8 cellular contexts compared by ENCODE assay signal in genomic region chr1:12617901-12618660, GRCh38. TPM values are rescaled to one million over a fixed set of nuclear protein-coding genes. Genes with fewer than 3 reads are reported as not detected.
DNase-seq lines count a peak whose midpoint lies in the region; ATAC-seq and TF ChIP-seq lines count a peak whose summit lies in the region.

Gene DHRS3, minus strand, starts transcription at chr1:12618210. Its CDS starts 862 bp downstream, at chr1:12617348.

- H3K27me3 Mint-ChIP-seq in naive B cell: peaks cover 9 to 61% (median 43%) of the 10 kb centered on the region in 3 donors

- H3K4me1 ChIP-seq in PC-9 (replicated peaks; ENCODE audit: insufficient read depth): peaks cover 26% of the 10 kb centered on the region
- peaks cover 17% of the 10 kb centered on the region for H3K4me1 ChIP-seq in fibroblast of lung (ENCODE audit: control insufficient read depth, extremely low read depth, insufficient read depth, low read length)
- peaks cover 51 to 86% (median 78%) of the 10 kb centered on the region in 4 donors for H3K4me1 ChIP-seq in stomach

- ATAC-seq in HG03432 (IDR thresholded peaks at IDR 0.05; ENCODE audit: unreplicated experiment) (peak; percentile 50), naive B cell (ENCODE audit: low read depth in 2 of 2) (peak; percentile 27 to 41), GM21723 (IDR thresholded peaks at IDR 0.05; ENCODE audit: unreplicated experiment) (no peak)

- no peaks in the 10 kb centered on the region for H3K9me2 ChIP-seq in PC-9 (ENCODE audit: insufficient read depth)

- H3K4me3 Mint-ChIP-seq in naive B cell: peak within 1 kb of the TSS; percentile 87 to 96 (median 94)

- H3K9me3 Mint-ChIP-seq in naive B cell: no peaks in the 10 kb centered on the region

- no TSS peak for BruUV-seq in PC-9 (replicated peaks; lab: Mats Ljungman, UMichigan)

- POLR2A ChIA-PET in PC-9 (lab: Charles Lee; ENCODE audit: unreplicated experiment): interaction anchor here (0.6 to 1.1 kb wide), 15 partner anchors 21 to 306 kb away, joined by 3 to 35 read pairs (median 10); no protein-coding TSS in a partner anchor

- peak in 2 of 4 donors; percentile 22 to 38 for TF ChIP-seq POLR2A in stomach (IDR thresholded peaks at IDR 0.05)

- WGBS in stomach, 5 donors: 0 to 1% (median 1%) methylated on average over 46 to 69 of the region's 69 CpGs

- H3K4me3 ChIP-seq in PC-9 (peak within 1 kb of the TSS; percentile 91), fibroblast of lung (replicated peaks in 1 of 4; ENCODE audit: control extremely low read depth in 1 of 4, insufficient read depth in 1 of 4, low read depth in 3 of 4, low read length in 4 of 4) (peak within 1 kb of the TSS; percentile 59 to 83 (median 71)), stomach (peak within 1 kb of the TSS; percentile 73 to 84 (median 77))

- TF ChIP-seq CTCF in PC-9 (conservative IDR thresholded peaks at IDR 0.05) (no peak), fibroblast of lung (conservative IDR thresholded peaks at IDR 0.05 in 1 of 2, IDR thresholded peaks at IDR 0.05 in 1 of 2; ENCODE audit: low read depth in 1 of 2, low read length in 2 of 2) (no peak), stomach (IDR thresholded peaks at IDR 0.05) (no peak)

- TF ChIP-seq EP300 in stomach (IDR thresholded peaks at IDR 0.05): no peak

- peaks cover 35 to 47% (median 45%) of the 10 kb centered on the region in 3 donors for H3K4me1 Mint-ChIP-seq in naive B cell

- H3K27ac ChIP-seq in PC-9 (peak within 1 kb of the TSS; percentile 90), fibroblast of lung (ENCODE audit: insufficient read depth, low read length) (peak within 1 kb of the TSS; percentile 75), stomach (peak within 1 kb of the TSS; percentile 95 to 98 (median 97))

- H2AFZ ChIP-seq in PC-9: peak within 1 kb of the TSS; percentile 73
- peak within 1 kb of the TSS; percentile 48 for H2AFZ ChIP-seq in fibroblast of lung (ENCODE audit: low read length)

- H4K20me1 ChIP-seq in PC-9 (ENCODE audit: insufficient read depth) (peaks cover 18% of the 10 kb centered on the region; the same call in 1 of the 2 replicates), fibroblast of lung (ENCODE audit: control insufficient read depth, extremely low read depth, insufficient read depth, low read length) (no peaks in the 10 kb centered on the region)

- CTCF ChIA-PET in PC-9 (lab: Charles Lee): interaction anchor here (0.8 to 1.3 kb wide), 3 partner anchors 17 to 142 kb away, joined by 3 to 7 read pairs (median 3); no protein-coding TSS in a partner anchor

- peak within 1 kb of the TSS in 3 of 6 donors; percentile 14 to 72 (median 52) for H3K27ac Mint-ChIP-seq in naive B cell

- peak within 1 kb of the TSS; percentile 69 for H3K9ac ChIP-seq in fibroblast of lung (ENCODE audit: insufficient read depth, low read length)

- peak within 1 kb of the TSS; percentile 97 for H3K4me2 ChIP-seq in PC-9
- H3K4me2 ChIP-seq in fibroblast of lung (ENCODE audit: extremely low read depth, insufficient read depth, low read length): peak within 1 kb of the TSS; percentile 84

- H3K27me3 ChIP-seq in PC-9 (ENCODE audit: insufficient read depth, low read depth) (no peaks in the 10 kb centered on the region), fibroblast of lung (ENCODE audit: control insufficient read depth, insufficient read depth, low read length) (no peaks in the 10 kb centered on the region), stomach (peaks cover 0 to 7% (median 0%) of the 10 kb centered on the region in 3 donors)

- H3K9me3 ChIP-seq in PC-9 (ENCODE audit: insufficient read depth, low read depth): no peaks in the 10 kb centered on the region
- no peaks in the 10 kb centered on the region for H3K9me3 ChIP-seq in fibroblast of lung (ENCODE audit: control insufficient read depth, insufficient read depth, low read depth, low read length)
- H3K9me3 ChIP-seq in stomach: no peaks in the 10 kb centered on the region

- no peaks in the 10 kb centered on the region for H3K36me3 Mint-ChIP-seq in naive B cell

- DNase-seq in COR-L47 (lab: John Stamatoyannopoulos, UW): peak; percentile 53
- DNase-seq in PC-9: peak; percentile 65 to 88
- peak; percentile 47 for DNase-seq in activated T-helper 9 cell treated with anti-CD3 and anti-CD28 coated beads, Interleukin-2, amount 50 U/mL, for 16 hours (ENCODE audit: low read depth)
- peak; percentile 77 to 86 for DNase-seq in fibroblast of lung (ENCODE audit: low read depth in 2 of 2)
- peak; percentile 16 for DNase-seq in naive B cell
- peak; percentile 84 for DNase-seq in stomach

- H3F3A ChIP-seq in PC-9 (ENCODE audit: insufficient read depth, low read depth): peaks cover 24% of the 10 kb centered on the region; the same call in 1 of the 2 replicates

- H3K36me3 ChIP-seq in PC-9 (ENCODE audit: low read depth) (peaks cover 18% of the 10 kb centered on the region; the same call in 1 of the 2 replicates), fibroblast of lung (ENCODE audit: control insufficient read depth, insufficient read depth, low read length) (no peaks in the 10 kb centered on the region), stomach (peaks cover 0 to 3% (median under 1%) of the 10 kb centered on the region in 4 donors)

- intact Hi-C loops in PC-9 (cut with micrococcal nuclease; ENCODE audit: unreplicated experiment) (loop anchor here (1.0 to 10.0 kb wide), 3 partner anchors 22 to 483 kb away; no protein-coding TSS in a partner anchor), stomach (cut with DNase I; ENCODE audit: low total_unique reads) (no loop called here)

- H3K79me2 ChIP-seq in PC-9 (ENCODE audit: low read depth) (peaks cover 67% of the 10 kb centered on the region), fibroblast of lung (ENCODE audit: control insufficient read depth, insufficient read depth, low read length) (no peaks in the 10 kb centered on the region)

RNA-seq across cellular contexts. Expression of gene DHRS3, which starts in this region (rescaled TPM):
- total RNA-seq in PC-9 (2021) (144 and 154 TPM in 2 replicates), fibroblast of lung (36.8 and 68.1 TPM in 2 replicates), stomach (100 to 1,000 TPM in 1 of 5 donors, 10 to 100 TPM in 4; 15.1 to 103 (median 54.2) TPM)
- polyA plus RNA-seq in fibroblast of lung (8.4 and 14.1 TPM in 2 replicates), naive B cell (ENCODE audit: low read depth in 6 of 6) (1 to 10 TPM in 2 of 6 donors, under 1 TPM in 3, not detected in 1; 0.21 to 1.9 (median 0.47) TPM), stomach (100 to 1,000 TPM in 1 of 3 donors, 10 to 100 TPM in 2; 50.2 to 102 (median 62.2) TPM)
- 10.3 and 18.9 TPM in 2 replicates for polyA plus RNA-seq in fibroblast of lung (2012)
- polyA minus RNA-seq in fibroblast of lung (ENCODE audit: low replicate concordance): 36.6 and 44.0 TPM in 2 replicates

Comparison
In these comparisons a context has a peak if more than half of its experiments do, and no peak if none do; other contexts are left out.
1. DNase-seq: peak in every context shown above with its lines; median percentile 84 in stomach; 82 in fibroblast of lung; 76 in PC-9; 53 in COR-L47; 47 in activated T-helper 9 cell treated with anti-CD3 and anti-CD28 coated beads, Interleukin-2, amount 50 U/mL, for 16 hours; 16 in naive B cell.